Comparison of ENCODE assay signal across 8 cellular contexts in the genomic region with DNA sequence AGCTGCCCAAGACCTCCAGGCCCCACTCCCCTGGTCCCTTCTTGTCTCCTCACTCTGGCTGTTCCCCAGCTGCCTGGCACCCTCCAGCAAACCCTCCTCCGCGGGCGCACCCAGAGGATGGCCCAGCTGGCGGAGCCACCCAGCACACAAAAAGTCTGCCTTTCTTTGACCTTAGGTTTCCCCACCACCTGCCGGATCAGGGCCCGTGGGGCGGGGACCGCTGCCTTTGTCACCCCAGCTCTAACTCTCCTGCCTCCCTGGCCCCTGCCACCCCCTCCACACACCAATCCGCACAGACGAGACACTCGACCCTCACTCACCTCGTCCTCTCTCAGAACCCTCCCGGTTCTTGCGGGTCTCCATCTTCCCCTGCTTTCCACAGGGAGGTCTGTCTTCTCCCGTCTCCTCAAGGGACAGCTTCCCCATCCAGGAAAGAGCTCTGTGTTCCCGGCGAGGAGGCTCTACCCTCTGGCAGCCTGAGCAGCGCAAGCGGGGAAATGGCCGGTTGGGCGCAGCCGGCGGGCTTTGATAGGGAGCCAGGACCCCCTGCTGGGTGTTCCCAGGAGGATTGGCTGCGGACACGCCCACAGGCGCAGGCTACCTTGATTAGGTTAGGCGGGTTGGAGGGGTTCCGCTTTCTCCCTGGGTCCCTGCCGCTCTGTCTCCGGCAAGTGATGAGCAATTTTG. TPM values are rescaled to one million over a fixed set of nuclear protein-coding genes. Genes with fewer than 3 reads are reported as not detected.
DNase-seq lines count a peak whose midpoint lies in the region; ATAC-seq, FAIRE-seq and TF ChIP-seq lines count a peak whose summit lies in the region.
"Not testable (repeated sequence)": the region's sequence is repeated elsewhere in the genome, so short reads cannot be mapped to it uniquely, and the experiment has no call there.
"Had no signal": no experiment of that assay in that cellular context is flagged by ENCODE, and none has a peak within 500 bp of the region (broad histone marks: within the 10 kb centered on the region; RNA-seq: fewer than 3 reads in every experiment).

No MANE protein-coding gene starts in this region.

- H2BK15ac ChIP-seq in H1 (ENCODE audit: low read length) = not testable (repeated sequence)

- not testable (repeated sequence) for H3K18ac ChIP-seq in H1 (ENCODE audit: extremely low read depth, low read length)

- H3K27ac ChIP-seq in H1 (ENCODE audit: low read depth, low read length); thyroid gland: not testable (repeated sequence)

- H3K4me3 ChIP-seq in H1 (ENCODE audit: extremely low read depth in 1 of 4, insufficient read depth in 2 of 4, low read depth in 3 of 4, low read length in 4 of 4); thyroid gland (replicated peaks in 1 of 3): not testable (repeated sequence)

- not testable (repeated sequence) for H2BK120ac ChIP-seq in H1 (replicated peaks; ENCODE audit: low read depth, low read length)

- H3K23me2 ChIP-seq in H1 (ENCODE audit: low read depth, low read length) = not testable (repeated sequence)

- H3K4me2 ChIP-seq in H1 (ENCODE audit: insufficient read depth in 1 of 2, low read depth in 2 of 2, low read length in 2 of 2) = not testable (repeated sequence)

- H3K14ac ChIP-seq in H1 (ENCODE audit: insufficient read length) = not testable (repeated sequence)

- POLR2A ChIA-PET in activated B cell treated with CpG ODN at 0.5 μM for 24 hours (lab: Charles Lee); H1 (lab: Charles Lee; ENCODE audit: partially characterized antibody): not testable (repeated sequence)

- not testable (repeated sequence) for H3K4me3 Mint-ChIP-seq in activated B cell treated with CpG ODN at 0.5 μM for 24 hours

- H3K56ac ChIP-seq in H1 (replicated peaks; ENCODE audit: insufficient read length, low read depth, low read length) = not testable (repeated sequence)

- H3K23ac ChIP-seq in H1 (ENCODE audit: insufficient read length) = not testable (repeated sequence)

- not testable (repeated sequence) for H2BK20ac ChIP-seq in H1 (ENCODE audit: low read length)

- H2BK12ac ChIP-seq in H1 (ENCODE audit: low read depth, low read length) = not testable (repeated sequence)

- DNase-seq in DMS153 (lab: John Stamatoyannopoulos, UW) (peak; percentile 68), NCI-H1092 treated with DMSO at 0.1 percent for 48 hours (lab: John Stamatoyannopoulos, UW) (peak; percentile 26), NCI-H510A (lab: John Stamatoyannopoulos, UW) (peak; percentile 17), activated B cell treated with CpG ODN at 0.5 μM for 24 hours (peak; percentile 17), H1 (ENCODE audit: low read depth in 1 of 2, low spot score in 2 of 2) (peak; percentile 13 to 74), left kidney (ENCODE audit: low read depth, low spot score) (peak; percentile 64), thyroid gland (peak; percentile 34 to 57)

- H3K9me3 ChIP-seq in H1 (ENCODE audit: insufficient read depth in 2 of 2, low read depth in 1 of 2, low read length in 1 of 2); thyroid gland: not testable (repeated sequence)

- not testable (repeated sequence) for H2AFZ ChIP-seq in H1 (ENCODE audit: low read length)

- not testable (repeated sequence) for H3K4me1 ChIP-seq in H1 (replicated peaks in 1 of 4; ENCODE audit: control insufficient read depth in 3 of 4, insufficient read depth in 4 of 4, low read length in 3 of 4); thyroid gland

- H3K27me3 Mint-ChIP-seq in activated B cell treated with CpG ODN at 0.5 μM for 24 hours = peaks cover 24% of the 10 kb centered on the region

- H3K4ac ChIP-seq in H1 (replicated peaks; ENCODE audit: insufficient read length, low read depth, low read length) = not testable (repeated sequence)

- not testable (repeated sequence) for TF ChIP-seq CTCF in activated B cell treated with CpG ODN at 0.5 μM for 24 hours (IDR thresholded peaks at IDR 0.05); H1 (IDR thresholded peaks at IDR 0.05; ENCODE audit: control extremely low read depth in 1 of 3, insufficient read depth in 1 of 3, low read depth in 1 of 3, low read length in 3 of 3); thyroid gland (IDR thresholded peaks at IDR 0.05)

- H3K9me3 Mint-ChIP-seq in activated B cell treated with CpG ODN at 0.5 μM for 24 hours = not testable (repeated sequence)

- H2AK5ac ChIP-seq in H1 (ENCODE audit: low read depth, low read length) = not testable (repeated sequence)

- not testable (repeated sequence) for H3K79me2 ChIP-seq in H1 (ENCODE audit: control insufficient read depth in 1 of 2, insufficient read depth in 2 of 2, low read length in 2 of 2)

- TF ChIP-seq POLR2A in H1 (IDR thresholded peaks at IDR 0.05; ENCODE audit: control extremely low read depth in 1 of 2, low read depth in 2 of 2, low read length in 2 of 2); thyroid gland (IDR thresholded peaks at IDR 0.05): not testable (repeated sequence)

- not testable (repeated sequence) for H3K9ac ChIP-seq in H1 (replicated peaks in 1 of 4; ENCODE audit: extremely low read depth in 1 of 4, low read depth in 3 of 4, low read length in 3 of 4)

- TF ChIP-seq EP300 in H1 (IDR thresholded peaks at IDR 0.05; ENCODE audit: borderline replicate concordance in 1 of 2, low read depth in 2 of 2, low read length in 2 of 2) = not testable (repeated sequence)

- not testable (repeated sequence) for H3K79me1 ChIP-seq in H1 (ENCODE audit: low read depth, low read length)

- H3K27ac Mint-ChIP-seq in activated B cell treated with CpG ODN at 0.5 μM for 24 hours = not testable (repeated sequence)

- FAIRE-seq in H1 (lab: Jason Lieb, UNC) = not testable (repeated sequence)

- not testable (repeated sequence) for H3K36me3 ChIP-seq in H1 (ENCODE audit: control insufficient read depth in 2 of 4, insufficient read depth in 4 of 4, low read length in 3 of 4); thyroid gland

- not testable (repeated sequence) for TF ChIP-seq RAD21 in H1 (IDR thresholded peaks at IDR 0.05 in 1 of 2, conservative IDR thresholded peaks at IDR 0.05 in 1 of 2; ENCODE audit: low read depth in 2 of 2, low read length in 2 of 2)

- peaks cover 27 to 44% (median 36%) of the 10 kb centered on the region in 4 experiments for H3K27me3 ChIP-seq in H1 (replicated peaks in 1 of 4; ENCODE audit: control insufficient read depth in 3 of 4, extremely low read depth in 1 of 4, insufficient read depth in 3 of 4, low read length in 3 of 4)
- not testable (repeated sequence) for H3K27me3 ChIP-seq in thyroid gland

- CTCF ChIA-PET in activated B cell treated with CpG ODN at 0.5 μM for 24 hours (lab: Charles Lee); H1 (lab: Charles Lee; ENCODE audit: partially characterized antibody): not testable (repeated sequence)

- not testable (repeated sequence) for H3K4me1 Mint-ChIP-seq in activated B cell treated with CpG ODN at 0.5 μM for 24 hours

- WGBS in H1 (ENCODE audit: extremely low coverage in 1 of 2, insufficient coverage in 1 of 2, insufficient read length in 1 of 2, insufficient replicate concordance in 2 of 2, low coverage in 1 of 2, low lambda C conversion rate in 2 of 2, missing lambda C conversion rate in 1 of 2), 2 experiments = 24% methylated on average over 14 of the region's 30 CpGs; no CpG with 5 or more reads in 1 of the 2 experiments
- 16 to 19% methylated on average over 4 to 10 of the region's 30 CpGs for WGBS in thyroid gland, 2 donors

- not testable (repeated sequence) for H2BK5ac ChIP-seq in H1 (ENCODE audit: low read depth, low read length)

- H4K91ac ChIP-seq in H1 (replicated peaks; ENCODE audit: insufficient read length, low read length) = not testable (repeated sequence)

- not testable (repeated sequence) for H3K36me3 Mint-ChIP-seq in activated B cell treated with CpG ODN at 0.5 μM for 24 hours (ENCODE audit: low read depth)

- ATAC-seq in activated B cell treated with CpG ODN at 0.5 μM for 24 hours (ENCODE audit: low read depth) = not testable (repeated sequence)

- not testable (repeated sequence) for H4K20me1 ChIP-seq in H1 (replicated peaks in 1 of 2; ENCODE audit: control insufficient read depth in 1 of 2, insufficient read depth in 2 of 2, low read length in 2 of 2)

- H4K5ac ChIP-seq in H1 (ENCODE audit: insufficient read length, low read depth, low read length) = not testable (repeated sequence)

- not testable (repeated sequence) for H4K8ac ChIP-seq in H1 (ENCODE audit: extremely low read depth, insufficient read depth, low read length)

- intact Hi-C loops in activated B cell treated with CpG ODN at 0.5 μM for 24 hours (cut with micrococcal nuclease); thyroid gland (cut with DNase I): not testable (repeated sequence)

TF ChIP-seq in H1, 55 proteins besides CTCF, POLR2A, EP300 and RAD21:
- 0 out of 2 replicates have a peak, but pooled peaks have one; percentile 34 for TF ChIP-seq TCF12 (IDR thresholded peaks at IDR 0.05; ENCODE audit: low read depth, low read length)

RNA-seq across cellular contexts. Expression of a gene that starts 32.1 kb away (rescaled TPM):
- total RNA-seq in activated B cell treated with CpG ODN at 0.5 μM for 24 hours (1.7 and 2.6 TPM in 2 replicates), thyroid gland (1 to 10 TPM; 3.2 to 5.8 (median 4.6) TPM)
- total RNA-seq in H1 (2021; fragmentation: NEBNext Ultra II Directional; extraction: Animal tissue kit (Norgen Biotek cat#: 25700)) = 4.4 and 5.1 TPM in 2 replicates
- polyA plus RNA-seq in H1 (2011; rRNA removed) = 0.25 and 0.38 TPM in 2 replicates
- 0.78 TPM for polyA plus RNA-seq in H1 (2011; cell fraction: cytosol; rRNA removed)
- polyA plus RNA-seq in H1 (2011; cell fraction: nucleus; rRNA removed) = 0.71 TPM
- 1.7 to 2.3 TPM (median 2.1 TPM) in 4 replicates for polyA plus RNA-seq in H1 (2012, experiment 1 of 2)
- polyA plus RNA-seq in H1 (2012, experiment 2 of 2) = 0.17 TPM
- polyA plus RNA-seq in H1 (2013, experiment 1 of 2) = 1.6 TPM
- 2.0 TPM for polyA plus RNA-seq in H1 (2013, experiment 2 of 2)
- 1.1 and 2.2 TPM in 2 replicates for polyA minus RNA-seq in H1 (2011; rRNA and poly(A)+ RNA removed)
- polyA minus RNA-seq in H1 (2011; cell fraction: cytosol; rRNA and poly(A)+ RNA removed) = 1.5 TPM
- 2.9 TPM for polyA minus RNA-seq in H1 (2011; cell fraction: nucleus; rRNA and poly(A)+ RNA removed)
- total RNA-seq: Caco-2 had no signal

Comparison
In these comparisons a context has a peak if more than half of its experiments do, and no peak if none do; other contexts are left out.
1. DNase-seq: peak in every context shown above with its lines; median percentile 68 in DMS153; 64 in left kidney; 46 in thyroid gland; 44 in H1; 26 in NCI-H1092 treated with DMSO at 0.1 percent for 48 hours; 17 in NCI-H510A; 17 in activated B cell treated with CpG ODN at 0.5 μM for 24 hours.